In genomic region chr16:85851034-85851780, GRCh38 we compare ENCODE assay signal across 22 cellular contexts. TPM values are rescaled to one million over a fixed set of nuclear protein-coding genes. Genes with fewer than 3 reads are reported as not detected.
A peak's percentile ranks its signal among the peaks of the same experiment; 100 is the strongest.
DNase-seq lines count a peak whose midpoint lies in the region; ATAC-seq and TF ChIP-seq lines count a peak whose summit lies in the region.
"Had no signal": no experiment of that assay in that cellular context is flagged by ENCODE, and none has a peak within 500 bp of the region (broad histone marks: within the 10 kb centered on the region; RNA-seq: fewer than 3 reads in every experiment).

No MANE protein-coding gene starts in this region.

- H3K27ac ChIP-seq in epithelial cell of prostate = no peak overlapping the region
- H3K27ac ChIP-seq: breast epithelium, heart right ventricle, upper lobe of right lung, WERI-Rb-1 had no signal

- H3K27ac Mint-ChIP-seq in activated T-cell treated with anti-CD3 and anti-CD28 coated beads, Interleukin-2, amount 50 U/mL, for 24 hours = no peak overlapping the region
- H3K27ac Mint-ChIP-seq in type B pancreatic cell = peak overlapping the region; percentile 22
- H3K27ac Mint-ChIP-seq: activated CD8-positive, alpha-beta T cell treated with anti-CD3 and anti-CD28 coated beads, Interleukin-2, amount 10 ng/mL, durations not matched to agents 7 days and 5 days; activated T-helper 2 cell treated with anti-CD3 and anti-CD28 coated beads, Interferon-gamma antibody, Interleukin-2, Interleukin-4, amounts not matched to agents 10 μg/mL and 5 μg/mL and 100 μg/mL, durations not matched to agents 14 hours and 24 hours and 36 hours; CD8-positive, alpha-beta T cell; T-helper 1 cell treated with Interleukin-12 subunit alpha and Interleukin-12 subunit beta and Interleukin-4 antibody, amounts not matched to agents 30 μg/mL and 1 μg/mL, for 36 hours had no signal

- peaks cover 2% of the 10 kb centered on the region for H3K9me3 Mint-ChIP-seq in activated T-cell treated with anti-CD3 and anti-CD28 coated beads, Interleukin-2, amount 50 U/mL, for 24 hours
- H3K9me3 Mint-ChIP-seq in type B pancreatic cell = no peaks in the 10 kb centered on the region
- H3K9me3 Mint-ChIP-seq: CD8-positive, alpha-beta T cell; neural crest cell had no signal

- peaks cover 5% of the 10 kb centered on the region for H3K4me1 Mint-ChIP-seq in activated T-cell treated with anti-CD3 and anti-CD28 coated beads, Interleukin-2, amount 50 U/mL, for 24 hours (ENCODE audit: low read depth)
- H3K4me1 Mint-ChIP-seq in type B pancreatic cell (ENCODE audit: unreplicated experiment) = no peaks in the 10 kb centered on the region
- H3K4me1 Mint-ChIP-seq: neural crest cell had no signal

- peak; percentile 22 for DNase-seq in activated T-cell treated with anti-CD3 and anti-CD28 coated beads, Interleukin-2, amount 50 U/mL, for 24 hours
- no peak for DNase-seq in activated T-cell treated with anti-CD3 and anti-CD28 coated beads for 4 hours
- DNase-seq in NCI-H2171 treated with DMSO at 0.1 percent for 48 hours (lab: John Stamatoyannopoulos, UW) = peak; percentile 72
- peak; percentile 6 for DNase-seq in epithelial cell of prostate (ENCODE audit: low read depth, low spot score)
- DNase-seq in type B pancreatic cell (ENCODE audit: extremely low spot score, unreplicated experiment) = peak; percentile 47
- no peak for DNase-seq in cerebellar cortex (ENCODE audit: low spot score)
- no peak for DNase-seq in GM03348 (ENCODE audit: low spot score)
- DNase-seq: ACHN; activated CD8-positive, alpha-beta T cell treated with anti-CD3 and anti-CD28 coated beads, Interleukin-2, amount 10 ng/mL, durations not matched to agents 7 days and 5 days; CD8-positive, alpha-beta T cell; heart right ventricle; NCI-H1105; SIG-M5; stimulated activated CD4-positive, alpha-beta T cell treated with anti-CD3 and anti-CD28 coated beads, Interleukin-15, amount 100 ng/mL, for 24 hours; stimulated activated naive CD8-positive, alpha-beta T cell treated with anti-CD3 and anti-CD28 coated beads, Interleukin-15, amount 100 ng/mL, for 72 hours; upper lobe of right lung; WERI-Rb-1 had no signal

- peaks cover 27% of the 10 kb centered on the region for H3K27me3 Mint-ChIP-seq in activated T-cell treated with anti-CD3 and anti-CD28 coated beads, Interleukin-2, amount 50 U/mL, for 24 hours
- H3K27me3 Mint-ChIP-seq in type B pancreatic cell = peaks cover 6% of the 10 kb centered on the region

- TF ChIP-seq CTCF in type B pancreatic cell (conservative IDR thresholded peaks at IDR 0.05) = no peak

- H3K4me3 Mint-ChIP-seq in activated T-cell treated with anti-CD3 and anti-CD28 coated beads, Interleukin-2, amount 50 U/mL, for 24 hours = no peak overlapping the region
- no peak overlapping the region for H3K4me3 Mint-ChIP-seq in type B pancreatic cell
- H3K4me3 Mint-ChIP-seq: activated CD8-positive, alpha-beta T cell treated with anti-CD3 and anti-CD28 coated beads, Interleukin-2, amount 10 ng/mL, durations not matched to agents 7 days and 5 days; CD8-positive, alpha-beta T cell; neural crest cell; stimulated activated naive CD8-positive, alpha-beta T cell treated with anti-CD3 and anti-CD28 coated beads, Interleukin-15, amount 100 ng/mL, for 72 hours; T-helper 1 cell treated with Interleukin-12 subunit alpha and Interleukin-12 subunit beta and Interleukin-4 antibody, amounts not matched to agents 30 μg/mL and 1 μg/mL, for 36 hours had no signal

- ATAC-seq in HG02973 (IDR thresholded peaks at IDR 0.05; ENCODE audit: unreplicated experiment) = no peak
- ATAC-seq: activated CD8-positive, alpha-beta T cell treated with anti-CD3 and anti-CD28 coated beads, Interleukin-2, amount 10 ng/mL, durations not matched to agents 7 days and 5 days; CD8-positive, alpha-beta T cell; heart right ventricle; stimulated activated naive CD8-positive, alpha-beta T cell treated with anti-CD3 and anti-CD28 coated beads, Interleukin-15, amount 100 ng/mL, for 72 hours; upper lobe of right lung had no signal

- no peaks in the 10 kb centered on the region for H3K36me3 Mint-ChIP-seq in activated T-cell treated with anti-CD3 and anti-CD28 coated beads, Interleukin-2, amount 50 U/mL, for 24 hours (ENCODE audit: low read depth)
- no peaks in the 10 kb centered on the region for H3K36me3 Mint-ChIP-seq in type B pancreatic cell
- H3K36me3 Mint-ChIP-seq: CD8-positive, alpha-beta T cell had no signal

RNA-seq across cellular contexts. Expression of gene IRF8, which starts 47.8 kb away (rescaled TPM):
- total RNA-seq in type B pancreatic cell (ENCODE audit: low replicate concordance) = 12.6 and 21.0 TPM in 2 replicates

RNA-seq across cellular contexts. Expression of gene COX4I1, which starts 51.7 kb away (rescaled TPM):
- total RNA-seq in type B pancreatic cell (ENCODE audit: low replicate concordance) = 524 and 674 TPM in 2 replicates

RNA-seq across cellular contexts. Expression of gene EMC8, which starts 51.9 kb away (rescaled TPM):
- total RNA-seq in type B pancreatic cell (ENCODE audit: low replicate concordance) = 34.8 and 41.4 TPM in 2 replicates

Comparison
In these comparisons a context has a peak if more than half of its experiments do, and no peak if none do; other contexts are left out.
1. DNase-seq: peak in activated T-cell treated with anti-CD3 and anti-CD28 coated beads, Interleukin-2, amount 50 U/mL, for 24 hours (single experiment), NCI-H2171 treated with DMSO at 0.1 percent for 48 hours (single experiment), epithelial cell of prostate (single experiment) and type B pancreatic cell (single experiment); none in activated T-cell treated with anti-CD3 and anti-CD28 coated beads for 4 hours (single experiment), cerebellar cortex (single experiment) and GM03348 (single experiment).